ENCODE assay signal across 1 cellular context in genomic region chr3:149551500-149551899, GRCh38.
TF ChIP-seq lines count a peak whose summit lies in the region.

No MANE protein-coding gene starts in this region.

TF ChIP-seq in GM12878, 131 proteins besides CTCF, POLR2A, EP300 and RAD21 (continued from another document):
- no peak for TF ChIP-seq MTA2 (IDR thresholded peaks at IDR 0.05; ENCODE audit: low read depth)
- TF ChIP-seq TCF3 (IDR thresholded peaks at IDR 0.05; ENCODE audit: borderline replicate concordance, insufficient read depth, low read depth, low read length): no peak
- no peak for TF ChIP-seq JUNB (IDR thresholded peaks at IDR 0.05)
- no peak for TF ChIP-seq PRDM15 (CRISPR knock-in tag; IDR thresholded peaks at IDR 0.05)
- TF ChIP-seq FOXM1 (IDR thresholded peaks at IDR 0.05; ENCODE audit: low read depth, low read length): no peak
- no peak for TF ChIP-seq HDGF (IDR thresholded peaks at IDR 0.05)
- TF ChIP-seq NFXL1 (IDR thresholded peaks at IDR 0.05; ENCODE audit: borderline replicate concordance): no peak
- no peak for TF ChIP-seq FOXK2 (IDR thresholded peaks at IDR 0.05)
